18 cellular contexts compared by ENCODE assay signal in the genomic region with DNA sequence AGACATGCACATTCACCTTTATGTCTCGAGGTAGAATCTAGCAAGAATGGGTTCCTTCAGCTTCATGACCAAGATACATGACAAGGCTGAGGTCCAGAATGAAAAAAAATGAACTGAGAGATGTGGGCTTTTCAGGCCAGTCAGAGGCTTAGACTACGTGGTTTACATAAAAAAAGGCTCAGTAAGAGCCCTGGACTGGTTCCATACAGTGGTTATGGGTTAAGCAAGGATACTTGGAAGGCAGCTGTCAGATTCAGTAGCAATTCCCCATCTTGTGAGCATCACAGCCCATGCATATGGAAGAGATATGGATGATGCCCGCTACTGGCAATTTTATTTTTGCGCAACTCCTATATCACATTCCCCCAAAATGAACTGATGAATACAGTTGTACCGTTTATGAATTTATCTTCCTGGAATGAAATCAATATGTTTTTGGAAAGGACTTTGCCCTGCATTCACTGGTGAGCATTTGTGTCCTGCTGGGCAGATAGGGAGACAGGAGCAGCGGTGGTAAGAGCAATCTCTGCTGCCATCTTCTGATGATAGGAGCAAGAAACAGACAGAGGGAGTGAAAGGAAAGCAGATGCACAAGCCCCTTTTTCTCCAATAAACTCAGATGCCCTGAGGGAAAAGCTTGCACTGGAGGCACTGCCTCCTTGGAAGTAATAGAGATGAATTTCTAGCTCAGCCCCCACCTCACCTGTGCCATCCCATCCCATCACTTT.
DNase-seq lines count a peak whose midpoint lies in the region; ATAC-seq and TF ChIP-seq lines count a peak whose summit lies in the region.
"Had no signal": no experiment of that assay in that cellular context is flagged by ENCODE, and none has a peak within 500 bp of the region (broad histone marks: within the 10 kb centered on the region; RNA-seq: fewer than 3 reads in every experiment).

No MANE protein-coding gene starts in this region.

- CTCF ChIA-PET in MCF 10A (lab: Yijun Ruan, JAX): interaction anchor here (0.5 to 0.6 kb wide), 2 partner anchors 17 to 688 kb away, joined by 3 read pairs; no protein-coding TSS in a partner anchor

- H3K27ac ChIP-seq in GM23338 (ENCODE audit: low read depth) (no peak overlapping the region), WERI-Rb-1 (no peak overlapping the region)
- H3K27ac ChIP-seq: breast epithelium, esophagus muscularis mucosa, left ventricle myocardium inferior had no signal

- in situ Hi-C loops in ACHN (cut with HindIII; ENCODE audit: low pct_ligation_motif_present, low pct_unique_long_range_greater_than_20kb, low sequenced_read_pairs): no loop called here

- H3K9me3 Mint-ChIP-seq in GM23338: no peaks in the 10 kb centered on the region
- no peaks in the 10 kb centered on the region for H3K9me3 Mint-ChIP-seq in MCF 10A (ENCODE audit: unreplicated experiment)
- H3K9me3 Mint-ChIP-seq: activated T-cell treated with anti-CD3 and anti-CD28 coated beads, Interleukin-2, amount 50 U/mL, for 24 hours; naive B cell had no signal

- peak in 1 of 2 experiments; percentile 59; a peak in 3 of 4 replicates for TF ChIP-seq CTCF in GM23338 (conservative IDR thresholded peaks at IDR 0.05; ENCODE audit: low read depth in 2 of 2)
- peak; percentile 64 for TF ChIP-seq CTCF in WERI-Rb-1 (IDR thresholded peaks at IDR 0.05; ENCODE audit: low read depth, low read length)
- no peak for TF ChIP-seq CTCF in MCF 10A (IDR thresholded peaks at IDR 0.05; ENCODE audit: unreplicated experiment)

- H3K27ac Mint-ChIP-seq in GM23338 (no peak overlapping the region), MCF 10A (ENCODE audit: low read depth, unreplicated experiment) (no peak overlapping the region)
- H3K27ac Mint-ChIP-seq: activated naive CD8-positive, alpha-beta T cell; activated T-cell treated with anti-CD3 and anti-CD28 coated beads, Interleukin-2, amount 50 U/mL, for 24 hours; B cell; naive B cell had no signal

- no TSS peak for BruUV-seq in MCF 10A (replicated peaks; lab: Mats Ljungman, UMichigan)

- no peaks in the 10 kb centered on the region for H3F3A ChIP-seq in GM23338 (replicated peaks; ENCODE audit: low read depth)

- H3K4me3 ChIP-seq in GM23338: no peak overlapping the region
- H3K4me3 ChIP-seq in WERI-Rb-1 (ENCODE audit: low read depth, low read length): no peak overlapping the region
- H3K4me3 ChIP-seq: breast epithelium, esophagus muscularis mucosa, left ventricle myocardium inferior had no signal

- POLR2A ChIA-PET in MCF 10A (lab: Yijun Ruan, JAX): no interaction called here

- intact Hi-C loops in MCF 10A (cut with micrococcal nuclease): no loop called here

- H3K4me1 Mint-ChIP-seq in GM23338 (no peaks in the 10 kb centered on the region), MCF 10A (ENCODE audit: insufficient read depth, unreplicated experiment) (no peaks in the 10 kb centered on the region)
- H3K4me1 Mint-ChIP-seq: B cell, naive B cell had no signal

- 0 out of 2 replicates have a peak, but pooled peaks cover 3% of the 10 kb centered on the region for H3K9me2 ChIP-seq in GM23338 (ENCODE audit: insufficient read depth)

- H3K36me3 Mint-ChIP-seq in GM23338 (ENCODE audit: low read depth) (no peaks in the 10 kb centered on the region), MCF 10A (ENCODE audit: insufficient read depth, unreplicated experiment) (no peaks in the 10 kb centered on the region)
- H3K36me3 Mint-ChIP-seq: activated naive CD8-positive, alpha-beta T cell; naive B cell had no signal

- H3K27me3 ChIP-seq in GM23338 (ENCODE audit: insufficient read depth) (no peaks in the 10 kb centered on the region), WERI-Rb-1 (ENCODE audit: insufficient read depth, low read depth, severe bottlenecking) (no peaks in the 10 kb centered on the region)
- H3K27me3 ChIP-seq: breast epithelium, esophagus muscularis mucosa had no signal

- H3K4me3 Mint-ChIP-seq in GM23338: no peak overlapping the region
- no peak overlapping the region for H3K4me3 Mint-ChIP-seq in MCF 10A (ENCODE audit: unreplicated experiment)
- H3K4me3 Mint-ChIP-seq: activated naive CD8-positive, alpha-beta T cell; activated T-cell treated with anti-CD3 and anti-CD28 coated beads, Interleukin-2, amount 50 U/mL, for 24 hours; B cell; naive B cell had no signal

- no peak overlapping the region for H3K4me2 ChIP-seq in GM23338

- no peak overlapping the region for H2AFZ ChIP-seq in GM23338

- DNase-seq in AG08396 (ENCODE audit: low spot score) (peak; percentile 17), GM23338 (ENCODE audit: low spot score) (peak; percentile 8), WERI-Rb-1 (peak; percentile 38), left kidney (ENCODE audit: low read depth, low spot score) (peak; percentile 38), ACHN (no peak), NCI-H2107 treated with DMSO at 0.1 percent for 48 hours (lab: John Stamatoyannopoulos, UW; ENCODE audit: unreplicated experiment) (no peak), MCF 10A (ENCODE audit: unreplicated experiment) (no peak)
- DNase-seq: activated CD4-positive, alpha-beta T cell treated with anti-CD3 and anti-CD28 coated beads for 48 hours; activated T-cell treated with anti-CD3 and anti-CD28 coated beads, Interleukin-2, amount 50 U/mL, for 24 hours; DMS153; left ventricle myocardium inferior; naive B cell; T1000 had no signal

- ATAC-seq in GM23338 (peak; percentile 38; the same call in 2 of the 3 replicates), GM21423 (IDR thresholded peaks at IDR 0.05; ENCODE audit: unreplicated experiment) (no peak)

- H3K36me3 ChIP-seq in GM23338 (ENCODE audit: insufficient read depth) (no peaks in the 10 kb centered on the region), WERI-Rb-1 (no peaks in the 10 kb centered on the region)
- H3K36me3 ChIP-seq: breast epithelium, esophagus muscularis mucosa, left ventricle myocardium inferior had no signal

- H3K27me3 Mint-ChIP-seq in GM23338 (ENCODE audit: insufficient read depth, low read depth, poor library complexity) (no peaks in the 10 kb centered on the region), MCF 10A (ENCODE audit: insufficient read depth, unreplicated experiment) (no peaks in the 10 kb centered on the region)
- H3K27me3 Mint-ChIP-seq: activated T-cell treated with anti-CD3 and anti-CD28 coated beads, Interleukin-2, amount 50 U/mL, for 24 hours; B cell; naive B cell had no signal

- no peaks in the 10 kb centered on the region for H3K79me2 ChIP-seq in GM23338 (replicated peaks; ENCODE audit: insufficient read depth)

- no peaks in the 10 kb centered on the region for H3K9me3 ChIP-seq in WERI-Rb-1 (ENCODE audit: severe bottlenecking)
- H3K9me3 ChIP-seq: breast epithelium, esophagus muscularis mucosa, left ventricle myocardium inferior had no signal

- H3K4me1 ChIP-seq in GM23338 (ENCODE audit: insufficient read depth): no peaks in the 10 kb centered on the region
- H3K4me1 ChIP-seq: breast epithelium, esophagus muscularis mucosa, left ventricle myocardium inferior had no signal

- H4K20me1 ChIP-seq in GM23338 (replicated peaks; ENCODE audit: insufficient read depth): no peaks in the 10 kb centered on the region

TF ChIP-seq in GM23338, 12 proteins besides CTCF, POLR2A, EP300 and RAD21 (continues in another document):
- TF ChIP-seq EZH2 (IDR thresholded peaks at IDR 0.05; ENCODE audit: low read depth, unreplicated experiment): no peak
- TF ChIP-seq, protein P1, sequence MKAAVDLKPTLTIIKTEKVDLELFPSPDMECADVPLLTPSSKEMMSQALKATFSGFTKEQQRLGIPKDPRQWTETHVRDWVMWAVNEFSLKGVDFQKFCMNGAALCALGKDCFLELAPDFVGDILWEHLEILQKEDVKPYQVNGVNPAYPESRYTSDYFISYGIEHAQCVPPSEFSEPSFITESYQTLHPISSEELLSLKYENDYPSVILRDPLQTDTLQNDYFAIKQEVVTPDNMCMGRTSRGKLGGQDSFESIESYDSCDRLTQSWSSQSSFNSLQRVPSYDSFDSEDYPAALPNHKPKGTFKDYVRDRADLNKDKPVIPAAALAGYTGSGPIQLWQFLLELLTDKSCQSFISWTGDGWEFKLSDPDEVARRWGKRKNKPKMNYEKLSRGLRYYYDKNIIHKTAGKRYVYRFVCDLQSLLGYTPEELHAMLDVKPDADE (IDR thresholded peaks at IDR 0.05): no peak

Comparison
In these comparisons a context has a peak if more than half of its experiments do, and no peak if none do; other contexts are left out.
1. DNase-seq: peak in AG08396 (single experiment), GM23338 (single experiment), WERI-Rb-1 (single experiment) and left kidney (single experiment); none in ACHN (single experiment), NCI-H2107 treated with DMSO at 0.1 percent for 48 hours (single experiment) and MCF 10A (single experiment).